Comparison of ENCODE assay signal across 33 cellular contexts in the genomic region with DNA sequence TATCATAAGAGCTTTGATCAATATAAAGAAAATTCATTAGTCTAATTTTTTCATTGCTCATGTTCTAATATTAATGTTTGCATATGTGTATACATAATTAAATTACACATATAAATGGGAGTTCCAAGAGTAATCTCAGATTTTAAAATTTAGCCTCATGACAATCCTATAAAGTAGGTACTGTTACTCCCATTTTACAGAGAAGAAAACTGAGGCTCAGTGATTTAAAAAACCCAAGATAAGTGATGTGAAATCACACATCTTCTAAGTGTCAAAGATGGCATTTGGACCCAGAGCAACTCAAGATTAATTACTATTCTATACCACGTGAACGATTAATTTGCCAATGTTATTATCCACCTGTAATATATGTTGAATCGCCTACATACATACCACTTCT.
"Had no signal": no experiment of that assay in that cellular context is flagged by ENCODE, and none has a peak within 500 bp of the region (broad histone marks: within the 10 kb centered on the region; RNA-seq: fewer than 3 reads in every experiment).

No MANE protein-coding gene starts in this region.

- H3K9me3 ChIP-seq: adrenal gland, ascending aorta, body of pancreas, breast epithelium had no signal

- H3K4me1 ChIP-seq: body of pancreas, breast epithelium had no signal

- DNase-seq: activated effector memory CD4-positive, alpha-beta T cell treated with anti-CD3 and anti-CD28 coated beads, Interleukin-2, amount 50 U/mL, for 16 hours; activated effector memory CD4-positive, alpha-beta T cell treated with Interleukin-2 at 50 U/mL for 16 hours; activated gamma-delta T cell; activated gamma-delta T cell treated with Interleukin-2 at 50 U/mL for 16 hours; activated naive CD4-positive, alpha-beta T cell; activated naive CD4-positive, alpha-beta T cell treated with anti-CD3 and anti-CD28 coated beads for 36 hours; activated naive CD4-positive, alpha-beta T cell treated with anti-CD3 and anti-CD28 coated beads, Interleukin-2, amount 10 ng/mL, durations not matched to agents 7 days and 5 days; activated naive CD4-positive, alpha-beta T cell treated with anti-CD3 and anti-CD28 coated beads, Interleukin-2, amount 50 U/mL, for 16 hours; activated naive CD4-positive, alpha-beta T cell treated with Interleukin-2 at 50 U/mL for 16 hours; activated naive CD8-positive, alpha-beta T cell treated with anti-CD3 and anti-CD28 coated beads for 36 hours; activated naive CD8-positive, alpha-beta T cell treated with anti-CD3 and anti-CD28 coated beads, Interleukin-2, amount 10 ng/mL, durations not matched to agents 7 days and 5 days; activated naive CD8-positive, alpha-beta T cell treated with anti-CD3 and anti-CD28 coated beads, Interleukin-2, amount 50 U/mL, for 24 hours; activated T-cell treated with anti-CD3 and anti-CD28 coated beads, Interleukin-2, amount 50 U/mL, for 24 hours; activated T-cell treated with anti-CD3 and anti-CD28 coated beads, Interleukin-2, amount 50 U/mL, for 4 hours; activated T-cell treated with anti-CD3 and anti-CD28 coated beads, Interleukin-2, amount 50 U/mL, for 48 hours; activated T-cell treated with anti-CD3 and anti-CD28 coated beads, Interleukin-2, amount 50 U/mL, for 72 hours; adrenal gland; amniotic stem cell; amygdala; anterior cingulate cortex; aorta; body of pancreas; brain microvascular endothelial cell; caudate nucleus; central memory CD4-positive, alpha-beta T cell; cerebellar nuclear complex had no signal

- ATAC-seq: activated naive CD4-positive, alpha-beta T cell treated with anti-CD3 and anti-CD28 coated beads, Interleukin-2, amount 50 U/mL, for 72 hours; activated naive CD8-positive, alpha-beta T cell treated with anti-CD3 and anti-CD28 coated beads, Interleukin-2, amount 50 U/mL, for 24 hours; activated T-cell treated with anti-CD3 and anti-CD28 coated beads, Interleukin-2, amount 50 U/mL, for 4 hours; activated T-cell treated with anti-CD3 and anti-CD28 coated beads, Interleukin-2, amount 50 U/mL, for 72 hours; activated T-helper 17 cell treated with anti-CD3 and anti-CD28 coated beads, Interleukin-2, amount 50 U/mL, for 72 hours; body of pancreas had no signal

- FAIRE-seq: astrocyte, bronchial epithelial cell had no signal

- H3K36me3 ChIP-seq: adrenal gland, ascending aorta, brain microvascular endothelial cell, breast epithelium, cardiac muscle cell had no signal

- H3K27me3 ChIP-seq: adrenal gland, ascending aorta, body of pancreas, brain microvascular endothelial cell, breast epithelium, cardiac muscle cell had no signal

- H3K27ac ChIP-seq: adrenal gland, ascending aorta, body of pancreas, brain microvascular endothelial cell, breast epithelium, cardiac muscle cell had no signal

- H3K4me3 ChIP-seq: adrenal gland, ascending aorta, body of pancreas, breast epithelium, cardiac muscle cell had no signal
